In genomic region chr2:13681936-13682335, GRCh38 we compare ENCODE assay signal across 22 cellular contexts.
DNase-seq lines count a peak whose midpoint lies in the region; ATAC-seq, FAIRE-seq and TF ChIP-seq lines count a peak whose summit lies in the region.
"Had no signal": no experiment of that assay in that cellular context is flagged by ENCODE, and none has a peak within 500 bp of the region (broad histone marks: within the 10 kb centered on the region; RNA-seq: fewer than 3 reads in every experiment).

No MANE protein-coding gene starts in this region.

- POLR2A ChIA-PET in MCF 10A (lab: Yijun Ruan, JAX), result interaction anchor here (0.6 to 1.0 kb wide), 3 partner anchors 9 to 474 kb away, joined by 3 to 6 read pairs (median 3); no protein-coding TSS in a partner anchor

- H3K4me3 ChIP-seq in breast epithelium (no peak overlapping the region), astrocyte (ENCODE audit: insufficient read depth, low read depth, low read length) (no peak overlapping the region), fibroblast of mammary gland (ENCODE audit: control insufficient read depth, low read depth, low read length) (no peak overlapping the region)
- H3K4me3 ChIP-seq: left lung, tibial artery had no signal

- H3K9me3 ChIP-seq in breast epithelium (peaks cover 3 to 16% of the 10 kb centered on the region in 2 donors), astrocyte (ENCODE audit: insufficient read depth, low read depth, low read length) (peaks cover 7% of the 10 kb centered on the region)

- H3K4me1 Mint-ChIP-seq in MCF 10A (ENCODE audit: insufficient read depth, unreplicated experiment) (peaks cover 8% of the 10 kb centered on the region), astrocyte (ENCODE audit: low read depth, unreplicated experiment) (peaks cover 17% of the 10 kb centered on the region), type B pancreatic cell (ENCODE audit: unreplicated experiment) (peaks cover 4% of the 10 kb centered on the region)
- H3K4me1 Mint-ChIP-seq: activated CD4-positive, alpha-beta T cell treated with anti-CD3 and anti-CD28 coated beads, Interleukin-2, amount 10 ng/mL, durations not matched to agents 24 days and 14 days; activated CD8-positive, alpha-beta memory T cell treated with anti-CD3 and anti-CD28 coated beads, Interleukin-2, amount 10 ng/mL, durations not matched to agents 7 days and 5 days; CD14-positive monocyte had no signal

- no peak overlapping the region for H3K4me3 Mint-ChIP-seq in MCF 10A (ENCODE audit: unreplicated experiment)
- no peak overlapping the region for H3K4me3 Mint-ChIP-seq in astrocyte (ENCODE audit: unreplicated experiment)
- H3K4me3 Mint-ChIP-seq in type B pancreatic cell, result no peak overlapping the region
- H3K4me3 Mint-ChIP-seq: activated CD4-positive, alpha-beta T cell treated with anti-CD3 and anti-CD28 coated beads, Interleukin-2, amount 10 ng/mL, durations not matched to agents 24 days and 14 days; activated CD8-positive, alpha-beta memory T cell treated with anti-CD3 and anti-CD28 coated beads, Interleukin-2, amount 10 ng/mL, durations not matched to agents 7 days and 5 days; activated naive CD8-positive, alpha-beta T cell; CD14-positive monocyte; dendritic cell treated with granulocyte-macrophage colony-stimulating factor and Interleukin-4, amounts not matched to agents 40 ng/mL and 50 ng/mL, for 4 days; nephron progenitor cell had no signal

- H3K9ac ChIP-seq in astrocyte (ENCODE audit: low read length), result no peak overlapping the region

- BruUV-seq in MCF 10A (replicated peaks; lab: Mats Ljungman, UMichigan), result no TSS peak

- H3K27me3 ChIP-seq in breast epithelium, result no peaks in the 10 kb centered on the region
- H3K27me3 ChIP-seq in astrocyte (ENCODE audit: insufficient read depth, low read length), result no peaks in the 10 kb centered on the region
- H3K27me3 ChIP-seq: left lung, tibial artery had no signal

- H3K27ac ChIP-seq in breast epithelium (no peak overlapping the region), astrocyte (ENCODE audit: low read depth, low read length) (no peak overlapping the region)
- H3K27ac ChIP-seq: left lung, tibial artery had no signal

- H3K36me3 ChIP-seq in breast epithelium (no peaks in the 10 kb centered on the region), astrocyte (ENCODE audit: insufficient read depth, low read length) (no peaks in the 10 kb centered on the region)
- H3K36me3 ChIP-seq: left lung, tibial artery had no signal

- DNase-seq in MCF 10A (ENCODE audit: unreplicated experiment) (peak; percentile 60), breast epithelium (ENCODE audit: low spot score in 2 of 2) (no peak), astrocyte (ENCODE audit: low read depth) (peak; percentile 67), fibroblast of mammary gland (ENCODE audit: low read depth) (peak; percentile 77), type B pancreatic cell (ENCODE audit: extremely low spot score, unreplicated experiment) (no peak), HPDE6-E6E7 (ENCODE audit: extremely low spot score) (no peak), iPS-NIHi7 (ENCODE audit: extremely low spot score) (no peak)
- DNase-seq: activated CD4-positive, alpha-beta T cell treated with anti-CD3 and anti-CD28 coated beads, Interleukin-2, amount 10 ng/mL, durations not matched to agents 24 days and 14 days; activated CD8-positive, alpha-beta memory T cell treated with anti-CD3 and anti-CD28 coated beads, Interleukin-2, amount 10 ng/mL, durations not matched to agents 7 days and 5 days; DMS153; left lung; NCI-H2029; NCI-H510A; nephron progenitor cell; stimulated activated CD4-positive, alpha-beta T cell treated with anti-CD3 and anti-CD28 coated beads, Interleukin-1b, Interleukin-23, amount 100 ng/mL, for 48 hours; stimulated activated naive CD4-positive, alpha-beta T cell; tibial artery had no signal

- H3K9me3 Mint-ChIP-seq in MCF 10A (ENCODE audit: unreplicated experiment) (peaks cover 7% of the 10 kb centered on the region), astrocyte (ENCODE audit: unreplicated experiment) (peaks cover 18% of the 10 kb centered on the region), type B pancreatic cell (peaks cover 8% of the 10 kb centered on the region)

- ATAC-seq in HG02571 (IDR thresholded peaks at IDR 0.05; ENCODE audit: unreplicated experiment), result no peak
- ATAC-seq: activated CD8-positive, alpha-beta memory T cell treated with anti-CD3 and anti-CD28 coated beads, Interleukin-2, amount 10 ng/mL, durations not matched to agents 7 days and 5 days; left lung had no signal

- TF ChIP-seq CTCF in MCF 10A (IDR thresholded peaks at IDR 0.05; ENCODE audit: unreplicated experiment), result no peak
- TF ChIP-seq CTCF in breast epithelium (IDR thresholded peaks at IDR 0.05), result no peak
- TF ChIP-seq CTCF in astrocyte (IDR thresholded peaks at IDR 0.05; ENCODE audit: insufficient read depth, low read depth, low read length), result no peak
- no peak for TF ChIP-seq CTCF in fibroblast of mammary gland (conservative IDR thresholded peaks at IDR 0.05; ENCODE audit: control insufficient read depth, insufficient read depth, low read depth, low read length)
- TF ChIP-seq CTCF in type B pancreatic cell (conservative IDR thresholded peaks at IDR 0.05), result no peak

- intact Hi-C loops in MCF 10A (cut with micrococcal nuclease), result no loop called here
- intact Hi-C loops in breast epithelium (cut with DNase I; ENCODE audit: low total_unique reads), result no loop called here

- no peaks in the 10 kb centered on the region for H3K79me2 ChIP-seq in astrocyte (ENCODE audit: insufficient read depth, low read length)

- no peaks in the 10 kb centered on the region for H4K20me1 ChIP-seq in astrocyte (ENCODE audit: insufficient read depth, low read length)

- no peak for FAIRE-seq in astrocyte (lab: Jason Lieb, UNC)
- FAIRE-seq: G401.6 had no signal

- H3K36me3 Mint-ChIP-seq in MCF 10A (ENCODE audit: insufficient read depth, unreplicated experiment) (peaks cover 7% of the 10 kb centered on the region), astrocyte (ENCODE audit: low read depth, unreplicated experiment) (peaks cover 2% of the 10 kb centered on the region), type B pancreatic cell (peaks cover 3% of the 10 kb centered on the region)
- H3K36me3 Mint-ChIP-seq: activated CD8-positive, alpha-beta memory T cell treated with anti-CD3 and anti-CD28 coated beads, Interleukin-2, amount 10 ng/mL, durations not matched to agents 7 days and 5 days; activated naive CD8-positive, alpha-beta T cell; CD14-positive monocyte had no signal

- CTCF ChIA-PET in MCF 10A (lab: Yijun Ruan, JAX), result interaction anchor here (0.6 kb wide), 1 partner anchor 17 kb away, joined by 3 read pairs; no protein-coding TSS in a partner anchor

- peak overlapping the region; percentile 94 for H3K27ac Mint-ChIP-seq in MCF 10A (ENCODE audit: low read depth, unreplicated experiment)
- H3K27ac Mint-ChIP-seq in astrocyte (ENCODE audit: unreplicated experiment), result peak overlapping the region; percentile 94
- H3K27ac Mint-ChIP-seq in type B pancreatic cell, result peak overlapping the region; percentile 61
- H3K27ac Mint-ChIP-seq: activated CD4-positive, alpha-beta T cell treated with anti-CD3 and anti-CD28 coated beads, Interleukin-2, amount 10 ng/mL, durations not matched to agents 24 days and 14 days; activated CD8-positive, alpha-beta memory T cell treated with anti-CD3 and anti-CD28 coated beads, Interleukin-2, amount 10 ng/mL, durations not matched to agents 7 days and 5 days; activated naive CD8-positive, alpha-beta T cell; CD14-positive monocyte; dendritic cell treated with granulocyte-macrophage colony-stimulating factor and Interleukin-4, amounts not matched to agents 40 ng/mL and 50 ng/mL, for 4 days; nephron progenitor cell had no signal

- H3K27me3 Mint-ChIP-seq in MCF 10A (ENCODE audit: insufficient read depth, unreplicated experiment) (no peaks in the 10 kb centered on the region), astrocyte (ENCODE audit: low read depth, unreplicated experiment) (no peaks in the 10 kb centered on the region), type B pancreatic cell (no peaks in the 10 kb centered on the region)
- H3K27me3 Mint-ChIP-seq: activated CD4-positive, alpha-beta T cell treated with anti-CD3 and anti-CD28 coated beads, Interleukin-2, amount 10 ng/mL, durations not matched to agents 24 days and 14 days; activated CD8-positive, alpha-beta memory T cell treated with anti-CD3 and anti-CD28 coated beads, Interleukin-2, amount 10 ng/mL, durations not matched to agents 7 days and 5 days; activated naive CD8-positive, alpha-beta T cell; dendritic cell treated with granulocyte-macrophage colony-stimulating factor and Interleukin-4, amounts not matched to agents 40 ng/mL and 50 ng/mL, for 4 days had no signal

- no peak overlapping the region for H2AFZ ChIP-seq in astrocyte (ENCODE audit: low read depth, low read length)

- no peak overlapping the region for H3K4me2 ChIP-seq in astrocyte (ENCODE audit: low read length)

- no peaks in the 10 kb centered on the region for H3K4me1 ChIP-seq in breast epithelium
- no peaks in the 10 kb centered on the region for H3K4me1 ChIP-seq in astrocyte (ENCODE audit: insufficient read depth, low read length)
- H3K4me1 ChIP-seq: left lung, tibial artery had no signal

- no peak for TF ChIP-seq POLR2A in breast epithelium (IDR thresholded peaks at IDR 0.05)

Comparison
In these comparisons a context has a peak if more than half of its experiments do, and no peak if none do; other contexts are left out.
1. DNase-seq: peak in MCF 10A (single experiment), astrocyte (single experiment) and fibroblast of mammary gland (single experiment); none in breast epithelium (0 of 2), type B pancreatic cell (single experiment), HPDE6-E6E7 (single experiment) and iPS-NIHi7 (single experiment).
2. Peak in every context shown above with its lines, with median percentiles within 50 percentile points of each other: H3K27ac Mint-ChIP-seq.